In the genomic region with DNA sequence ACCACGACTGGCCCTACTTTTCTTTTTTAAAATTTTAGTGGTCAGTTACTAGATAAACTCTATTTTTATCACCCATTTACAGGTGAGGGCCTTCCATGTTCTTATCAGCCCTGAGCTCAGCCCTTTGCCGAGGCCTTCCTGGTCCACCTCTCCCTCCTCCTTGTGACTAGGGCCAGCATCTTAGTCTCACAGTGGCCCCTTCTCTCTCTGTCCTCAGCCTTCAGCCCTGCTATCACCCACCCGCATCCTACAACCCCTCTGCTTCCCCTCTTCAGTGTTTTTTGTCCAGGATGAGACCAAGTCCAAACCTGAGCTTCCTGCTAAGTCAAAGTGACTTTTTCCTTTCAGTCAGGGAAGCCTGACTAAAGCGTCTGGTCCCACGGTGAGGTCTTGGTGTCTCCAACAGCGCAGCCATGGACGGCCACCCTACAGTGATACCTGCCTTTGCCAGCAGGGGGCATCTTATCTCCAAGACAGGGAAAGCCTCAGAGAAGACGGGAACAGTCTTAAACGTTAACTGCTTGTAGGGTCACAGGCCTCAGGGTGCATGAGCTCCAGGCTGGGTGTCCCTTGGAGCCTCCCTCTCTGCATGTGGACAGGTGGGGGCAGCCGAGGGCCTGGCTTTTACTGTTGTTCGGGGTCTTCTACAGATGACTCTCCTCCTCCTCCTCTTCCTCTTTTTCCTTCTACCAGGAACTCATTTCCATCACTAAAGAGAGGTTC, we compare ENCODE assay signal across 8 cellular contexts. TPM values are rescaled to one million over a fixed set of nuclear protein-coding genes. Genes with fewer than 3 reads are reported as not detected.
A peak's percentile ranks its signal among the peaks of the same experiment; 100 is the strongest.
DNase-seq lines count a peak whose midpoint lies in the region; ATAC-seq and TF ChIP-seq lines count a peak whose summit lies in the region.

No MANE protein-coding gene starts in this region.

- intact Hi-C loops in activated CD4-positive, alpha-beta T cell treated with anti-CD3 and anti-CD28 coated beads for 36 hours (cut with DNase I, micrococcal nuclease), result loop anchor here (1.0 to 5.0 kb wide), 2 partner anchors 461 to 463 kb away; no protein-coding TSS in a partner anchor

- H3K4me1 Mint-ChIP-seq in activated CD4-positive, alpha-beta T cell treated with anti-CD3 and anti-CD28 coated beads for 36 hours, result peaks cover 28% of the 10 kb centered on the region
- H3K4me1 Mint-ChIP-seq in memory B cell, result peaks cover 6% of the 10 kb centered on the region

- H3K9me3 Mint-ChIP-seq in activated CD4-positive, alpha-beta T cell treated with anti-CD3 and anti-CD28 coated beads for 36 hours (ENCODE audit: low read depth), result no peaks in the 10 kb centered on the region
- no peaks in the 10 kb centered on the region for H3K9me3 Mint-ChIP-seq in memory B cell

- no peak for TF ChIP-seq POLR2A in GM18505 (IDR thresholded peaks at IDR 0.05; ENCODE audit: borderline replicate concordance, extremely low read depth, insufficient read depth, insufficient read length)

- peak overlapping the region; percentile 56 for H3K27ac Mint-ChIP-seq in activated CD4-positive, alpha-beta T cell treated with anti-CD3 and anti-CD28 coated beads for 36 hours
- H3K27ac Mint-ChIP-seq in memory B cell, result no peak overlapping the region

- H3K4me3 Mint-ChIP-seq in activated CD4-positive, alpha-beta T cell treated with anti-CD3 and anti-CD28 coated beads for 36 hours, result no peak overlapping the region
- H3K4me3 Mint-ChIP-seq in memory B cell, result no peak overlapping the region

- peak; percentile 67 for TF ChIP-seq CTCF in AG09319 (IDR thresholded peaks at IDR 0.05; ENCODE audit: low read depth, low read length)

- POLR2A ChIA-PET in activated CD4-positive, alpha-beta T cell treated with anti-CD3 and anti-CD28 coated beads for 36 hours (lab: Charles Lee), result no interaction called here

- H3K36me3 Mint-ChIP-seq in activated CD4-positive, alpha-beta T cell treated with anti-CD3 and anti-CD28 coated beads for 36 hours (ENCODE audit: low read depth), result no peaks in the 10 kb centered on the region
- H3K36me3 Mint-ChIP-seq in memory B cell, result no peaks in the 10 kb centered on the region

- CTCF ChIA-PET in activated CD4-positive, alpha-beta T cell treated with anti-CD3 and anti-CD28 coated beads for 36 hours (lab: Charles Lee), result interaction anchor here (0.6 to 2.1 kb wide), 5 partner anchors 8 to 444 kb away, joined by 3 to 7 read pairs (median 3); a partner anchor contains a TSS

- DNase-seq in AG09319 (ENCODE audit: extremely low read depth, low read depth), result no peak
- DNase-seq in NCI-H1930 (lab: John Stamatoyannopoulos, UW), result peak; percentile 23 to 30
- peak; percentile 86 for DNase-seq in activated CD4-positive, alpha-beta T cell treated with anti-CD3 and anti-CD28 coated beads for 36 hours
- DNase-seq in dermis blood vessel endothelial cell, result peak; percentile 67
- DNase-seq in memory B cell (ENCODE audit: low spot score in 2 of 2), result peak; percentile 35 to 53
- peak; percentile 54 for DNase-seq in stimulated activated CD8-positive, alpha-beta memory T cell treated with anti-CD3 and anti-CD28 coated beads, Interleukin-7, amount 100 ng/mL, for 24 hours (ENCODE audit: low read depth)

- ATAC-seq in GM19023 (IDR thresholded peaks at IDR 0.05; ENCODE audit: unreplicated experiment) (peak; percentile 64), memory B cell (ENCODE audit: low read depth) (peak; percentile 62), GM18505 (IDR thresholded peaks at IDR 0.05; ENCODE audit: unreplicated experiment) (no peak)
- ATAC-seq in activated CD4-positive, alpha-beta T cell treated with anti-CD3 and anti-CD28 coated beads for 36 hours, result peak; percentile 93

- H3K27me3 Mint-ChIP-seq in activated CD4-positive, alpha-beta T cell treated with anti-CD3 and anti-CD28 coated beads for 36 hours, result no peaks in the 10 kb centered on the region
- no peaks in the 10 kb centered on the region for H3K27me3 Mint-ChIP-seq in memory B cell

RNA-seq across cellular contexts. Expression of a gene that starts 11.7 kb away (rescaled TPM):
- total RNA-seq in activated CD4-positive, alpha-beta T cell treated with anti-CD3 and anti-CD28 coated beads for 36 hours, result not detected
- not detected in 2 replicates for total RNA-seq in dermis blood vessel endothelial cell

RNA-seq across cellular contexts. Expression of a gene that starts 22.2 kb away (rescaled TPM):
- 1 to 10 TPM; 4.4 to 4.7 TPM for total RNA-seq in activated CD4-positive, alpha-beta T cell treated with anti-CD3 and anti-CD28 coated beads for 36 hours
- total RNA-seq in dermis blood vessel endothelial cell, result 1.8 and 3.7 TPM in 2 replicates

RNA-seq across cellular contexts. Expression of a gene that starts 27.3 kb away (rescaled TPM):
- total RNA-seq in activated CD4-positive, alpha-beta T cell treated with anti-CD3 and anti-CD28 coated beads for 36 hours, result 10 to 100 TPM; 17.9 to 20.0 TPM
- total RNA-seq in dermis blood vessel endothelial cell, result 0.17 TPM in 1 of 2 replicates, not detected in the other

RNA-seq across cellular contexts. Expression of a gene that starts 30.1 kb away (rescaled TPM):
- not detected for total RNA-seq in activated CD4-positive, alpha-beta T cell treated with anti-CD3 and anti-CD28 coated beads for 36 hours
- total RNA-seq in dermis blood vessel endothelial cell, result not detected in 2 replicates

RNA-seq across cellular contexts. Expression of a gene that starts 39.6 kb away (rescaled TPM):
- not detected for total RNA-seq in activated CD4-positive, alpha-beta T cell treated with anti-CD3 and anti-CD28 coated beads for 36 hours
- not detected in 2 replicates for total RNA-seq in dermis blood vessel endothelial cell

Comparison
In these comparisons a context has a peak if more than half of its experiments do, and no peak if none do; other contexts are left out.
1. RNA of a gene that starts 27.3 kb away (total RNA-seq): 17.9 to 20.0 TPM in activated CD4-positive, alpha-beta T cell treated with anti-CD3 and anti-CD28 coated beads for 36 hours; 0.17 TPM in dermis blood vessel endothelial cell; every median in the first group is over 10 times any median in the second.